ENCODE assay signal across 14 cellular contexts in genomic region chr20:40564997-40565680, GRCh38.
DNase-seq lines count a peak whose midpoint lies in the region; ATAC-seq and TF ChIP-seq lines count a peak whose summit lies in the region.
"Had no signal": no experiment of that assay in that cellular context is flagged by ENCODE, and none has a peak within 500 bp of the region (broad histone marks: within the 10 kb centered on the region; RNA-seq: fewer than 3 reads in every experiment).

No MANE protein-coding gene starts in this region.

- H3K4ac ChIP-seq in IMR-90 (ENCODE audit: low read depth, low read length) = no peak overlapping the region

- H2BK5ac ChIP-seq in IMR-90 (ENCODE audit: low read depth, low read length, poor library complexity, severe bottlenecking) = no peak overlapping the region

- no peak overlapping the region for H3K4me2 ChIP-seq in IMR-90 (ENCODE audit: low read depth, low read length)

- H4K20me1 ChIP-seq in IMR-90 (ENCODE audit: insufficient read depth, low read length) = no peaks in the 10 kb centered on the region

- no peak overlapping the region for H2AK5ac ChIP-seq in IMR-90 (ENCODE audit: low read depth, low read length)

- H3K56ac ChIP-seq in IMR-90 (ENCODE audit: extremely low read depth, insufficient read depth, low read length) = no peak overlapping the region

- no peak overlapping the region for H3K27ac ChIP-seq in IMR-90 (ENCODE audit: insufficient read depth, low read length)
- H3K27ac ChIP-seq in mesodermal cell (ENCODE audit: low read depth, low read length, severe bottlenecking) = peak overlapping the region; percentile 46
- H3K27ac ChIP-seq: heart right ventricle had no signal

- CTCF ChIA-PET in IMR-90 (lab: Yijun Ruan, JAX) = no interaction called here

- no peak overlapping the region for H2BK120ac ChIP-seq in IMR-90 (ENCODE audit: low read depth, low read length)

- DNase-seq in AG08396 (ENCODE audit: low spot score) (peak; percentile 35), IMR-90 (peak; percentile 51), cardiac fibroblast (ENCODE audit: low read depth in 2 of 2) (peak; percentile 81 to 82), lower leg skin (ENCODE audit: low spot score in 2 of 2) (no peak), retina (no peak), NCI-H526 (lab: John Stamatoyannopoulos, UW) (no peak)
- DNase-seq: activated CD4-positive, alpha-beta T cell treated with anti-CD3 and anti-CD28 coated beads, Interleukin-2, amount 50 U/mL, for 1 hour; activated naive CD8-positive, alpha-beta T cell treated with anti-CD3 and anti-CD28 coated beads, Interleukin-2, amount 10 ng/mL, durations not matched to agents 7 days and 5 days; CD4-positive, alpha-beta T cell; heart right ventricle; NCI-H1436 treated with DMSO at 0.1 percent for 48 hours; stimulated activated CD4-positive, alpha-beta T cell treated with anti-CD3 and anti-CD28 coated beads, Interleukin-2, amount 100 ng/mL, for 48 hours had no signal

- H3K9me1 ChIP-seq in IMR-90 (ENCODE audit: insufficient read depth, low read length) = no peaks in the 10 kb centered on the region

- H3K36me3 ChIP-seq in IMR-90 (ENCODE audit: control insufficient read depth, insufficient read depth, low read length) (no peaks in the 10 kb centered on the region), mesodermal cell (ENCODE audit: control insufficient read depth, insufficient read depth, low read length) (no peaks in the 10 kb centered on the region)
- H3K36me3 ChIP-seq: heart right ventricle had no signal

- WGBS in IMR-90 (ENCODE audit: extremely low coverage in 2 of 2, insufficient read length in 1 of 2), 2 experiments = 75% methylated on average over 2 of the region's 6 CpGs; no CpG with 5 or more reads in 1 of the 2 experiments
- WGBS in mesodermal cell (ENCODE audit: insufficient coverage in 2 of 2), 2 experiments = 87 to 92% methylated on average over 3 to 5 of the region's 6 CpGs
- 42 to 48% methylated on average over 6 of the region's 6 CpGs for WGBS in lower leg skin, 2 donors

- H3K27me3 ChIP-seq in IMR-90 (ENCODE audit: control insufficient read depth, insufficient read depth, low read length) = 0 out of 2 replicates have a peak, but pooled peaks cover 3% of the 10 kb centered on the region
- H3K27me3 ChIP-seq: heart right ventricle had no signal

- no TSS peak for BruUV-seq in IMR-90 (replicated peaks; lab: Mats Ljungman, UMichigan)

- H3K9ac ChIP-seq in IMR-90 (ENCODE audit: low read depth, low read length) = no peak overlapping the region

- no peaks in the 10 kb centered on the region for H3K79me1 ChIP-seq in IMR-90 (ENCODE audit: low read depth in 1 of 2, low read length in 2 of 2)

- no peaks in the 10 kb centered on the region for H3K9me3 ChIP-seq in IMR-90 (ENCODE audit: control insufficient read depth, insufficient read depth, low read length)
- H3K9me3 ChIP-seq in mesodermal cell (ENCODE audit: control insufficient read depth, low read length) = no peaks in the 10 kb centered on the region
- H3K9me3 ChIP-seq: heart right ventricle had no signal

- H3K23ac ChIP-seq in IMR-90 (ENCODE audit: low read depth, low read length) = no peak overlapping the region

- no peak overlapping the region for H2BK20ac ChIP-seq in IMR-90 (ENCODE audit: low read depth, low read length)

- no peak overlapping the region for H3K18ac ChIP-seq in IMR-90 (ENCODE audit: low read depth, low read length)

- H3K4me3 ChIP-seq in IMR-90 (ENCODE audit: insufficient read depth, low read depth, low read length) = no peak overlapping the region
- H3K4me3 ChIP-seq in cardiac fibroblast (replicated peaks in 1 of 2; ENCODE audit: low read depth in 2 of 2, low read length in 2 of 2) = no peak overlapping the region
- H3K4me3 ChIP-seq in mesodermal cell (ENCODE audit: extremely low read depth, insufficient read depth, low read length, poor library complexity, severe bottlenecking) = no peak overlapping the region
- no peak overlapping the region for H3K4me3 ChIP-seq in lower leg skin (ENCODE audit: low read depth, poor library complexity, severe bottlenecking)
- H3K4me3 ChIP-seq: heart right ventricle had no signal

- no peak overlapping the region for H3K14ac ChIP-seq in IMR-90 (replicated peaks; ENCODE audit: low read depth, low read length)

- H4K8ac ChIP-seq in IMR-90 (ENCODE audit: low read depth in 2 of 2, low read length in 2 of 2) = no peak overlapping the region

- TF ChIP-seq POLR2A in IMR-90 (IDR thresholded peaks at IDR 0.05; ENCODE audit: low read depth, low read length) (no peak), lower leg skin (IDR thresholded peaks at IDR 0.05) (no peak)

- H4K91ac ChIP-seq in IMR-90 (ENCODE audit: insufficient read depth, low read depth, low read length) = no peak overlapping the region

- H2AFZ ChIP-seq in IMR-90 (replicated peaks; ENCODE audit: low read length, poor library complexity) = no peak overlapping the region

- ATAC-seq in IMR-90 (ENCODE audit: low read depth) (no peak), GM19035 (IDR thresholded peaks at IDR 0.05; ENCODE audit: unreplicated experiment) (no peak)

- dilution Hi-C loops in IMR-90 (cut with HindIII; ENCODE audit: low sequenced_read_pairs, unreplicated experiment) = no loop called here

- no peak overlapping the region for H4K5ac ChIP-seq in IMR-90 (ENCODE audit: low read depth, low read length)

- H3K4me1 ChIP-seq in IMR-90 (ENCODE audit: control insufficient read depth, insufficient read depth, low read length) (no peaks in the 10 kb centered on the region), mesodermal cell (ENCODE audit: control insufficient read depth, insufficient read depth, low read length, poor library complexity, severe bottlenecking) (peaks cover 17% of the 10 kb centered on the region)

- POLR2A ChIA-PET in IMR-90 (lab: Charles Lee; ENCODE audit: unreplicated experiment) = no interaction called here

- H2AK9ac ChIP-seq in IMR-90 (replicated peaks; ENCODE audit: low read depth, low read length, poor library complexity) = no peak overlapping the region

- intact Hi-C loops in IMR-90 (cut with micrococcal nuclease) (no loop called here), lower leg skin (cut with DNase I; ENCODE audit: low total_unique reads) (no loop called here)

- H2BK15ac ChIP-seq in IMR-90 (ENCODE audit: low read depth, low read length) = no peak overlapping the region

- in situ Hi-C loops in IMR-90 (cut with MboI; ENCODE audit: low sequenced_read_pairs) = no loop called here

- TF ChIP-seq CTCF in IMR-90 (conservative IDR thresholded peaks at IDR 0.05; ENCODE audit: low read depth, low read length) = no peak
- no peak for TF ChIP-seq CTCF in cardiac fibroblast (IDR thresholded peaks at IDR 0.05; ENCODE audit: low read depth, low read length)
- TF ChIP-seq CTCF in lower leg skin (IDR thresholded peaks at IDR 0.05) = no peak

- no peak for TF ChIP-seq RAD21 in IMR-90 (IDR thresholded peaks at IDR 0.05; ENCODE audit: low read length)

TF ChIP-seq in IMR-90, 13 proteins besides CTCF, POLR2A, EP300 and RAD21:
- TF ChIP-seq RCOR1 (IDR thresholded peaks at IDR 0.05; ENCODE audit: insufficient replicate concordance, low read length) = no peak
- no peak for TF ChIP-seq CEBPB (IDR thresholded peaks at IDR 0.05; ENCODE audit: low read depth, low read length)
- TF ChIP-seq MXI1 (IDR thresholded peaks at IDR 0.05; ENCODE audit: borderline replicate concordance, low read depth, low read length) = no peak
- no peak for TF ChIP-seq USF2 (IDR thresholded peaks at IDR 0.05; ENCODE audit: low read depth, low read length)
- no peak for TF ChIP-seq CHD1 (IDR thresholded peaks at IDR 0.05; ENCODE audit: low read depth, low read length)
- no peak for TF ChIP-seq NFE2L2 (IDR thresholded peaks at IDR 0.05; ENCODE audit: low read depth, low read length)
- no peak for TF ChIP-seq FOS (IDR thresholded peaks at IDR 0.05; ENCODE audit: low read depth, low read length)
- no peak for TF ChIP-seq BHLHE40 (IDR thresholded peaks at IDR 0.05; ENCODE audit: low read depth, low read length)

Comparison
In these comparisons a context has a peak if more than half of its experiments do, and no peak if none do; other contexts are left out.
1. DNase-seq: peak in AG08396 (single experiment), IMR-90 (single experiment) and cardiac fibroblast (2 of 2); none in lower leg skin (0 of 2), retina (single experiment) and NCI-H526 (0 of 2).